Comparison of ENCODE assay signal across 1 cellular context in genomic region chr14:40347675-40348074, GRCh38.
TF ChIP-seq lines count a peak whose summit lies in the region.

No MANE protein-coding gene starts in this region.

TF ChIP-seq in SK-N-SH treated with all-trans-retinoic acid at 6 μM for 48 hours, 23 proteins besides CTCF, POLR2A, EP300 and RAD21 (continued from another document):
- TF ChIP-seq CREB5 (CRISPR knock-in tag; IDR thresholded peaks at IDR 0.05; ENCODE audit: low read depth): no peak
